Comparison of ENCODE assay signal across 19 cellular contexts in the genomic region with DNA sequence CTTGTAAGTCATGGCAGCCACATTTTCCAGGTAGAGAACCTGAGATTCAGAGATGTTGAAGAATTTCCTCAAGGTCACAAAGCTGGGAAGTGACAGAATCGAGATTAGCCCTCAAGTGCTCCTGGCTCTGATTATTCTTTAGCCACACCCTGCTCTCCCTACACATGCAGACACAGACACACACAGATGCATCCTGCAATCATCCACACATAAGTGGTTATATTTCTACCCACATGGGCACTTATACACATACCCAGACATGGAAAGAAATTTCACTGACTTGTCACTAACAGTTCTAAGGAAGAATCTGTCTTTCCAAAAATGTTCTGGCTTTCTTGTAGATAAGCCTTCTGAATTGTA. TPM values are rescaled to one million over a fixed set of nuclear protein-coding genes. Genes with fewer than 3 reads are reported as not detected.
DNase-seq lines count a peak whose midpoint lies in the region; ATAC-seq and TF ChIP-seq lines count a peak whose summit lies in the region.
"Had no signal": no experiment of that assay in that cellular context is flagged by ENCODE, and none has a peak within 500 bp of the region (broad histone marks: within the 10 kb centered on the region; RNA-seq: fewer than 3 reads in every experiment).

No MANE protein-coding gene starts in this region.

- H3K36me3 Mint-ChIP-seq in T-helper 17 cell (ENCODE audit: low read depth) (peaks cover 8% of the 10 kb centered on the region), endothelial cell (ENCODE audit: low read depth, unreplicated experiment) (no peaks in the 10 kb centered on the region)
- no peaks in the 10 kb centered on the region for H3K36me3 Mint-ChIP-seq in stimulated activated effector memory CD8-positive, alpha-beta T cell treated with anti-CD3 and anti-CD28 coated beads, Interleukin-12 subunit alpha, Interleukin-12 subunit beta, amount 100 ng/mL, for 72 hours
- H3K36me3 Mint-ChIP-seq: CD8-positive, alpha-beta T cell had no signal

- ATAC-seq in left ventricle myocardium superior (peak; percentile 52), T-helper 17 cell (no peak)
- no peak for ATAC-seq in stimulated activated effector memory CD8-positive, alpha-beta T cell treated with anti-CD3 and anti-CD28 coated beads, Interleukin-12 subunit alpha, Interleukin-12 subunit beta, amount 100 ng/mL, for 72 hours
- ATAC-seq: CD8-positive, alpha-beta T cell had no signal

- H3K4me3 Mint-ChIP-seq in T-helper 17 cell (no peak overlapping the region), endothelial cell (ENCODE audit: unreplicated experiment) (peak overlapping the region; percentile 4)
- H3K4me3 Mint-ChIP-seq in stimulated activated effector memory CD8-positive, alpha-beta T cell treated with anti-CD3 and anti-CD28 coated beads, Interleukin-12 subunit alpha, Interleukin-12 subunit beta, amount 100 ng/mL, for 72 hours = no peak overlapping the region
- H3K4me3 Mint-ChIP-seq: B cell; CD4-positive, alpha-beta T cell; CD8-positive, alpha-beta T cell had no signal

- peaks cover 53% of the 10 kb centered on the region for H3K27me3 Mint-ChIP-seq in T-helper 17 cell
- H3K27me3 Mint-ChIP-seq in endothelial cell (ENCODE audit: unreplicated experiment) = peaks cover 3% of the 10 kb centered on the region

- TF ChIP-seq CTCF in right atrium auricular region (IDR thresholded peaks at IDR 0.05) (no peak), endothelial cell (IDR thresholded peaks at IDR 0.05; ENCODE audit: unreplicated experiment) (no peak)

- no peak overlapping the region for H3K27ac ChIP-seq in right atrium auricular region
- H3K27ac ChIP-seq: BLaER1 treated with 17β-estradiol and CSF1 and Interleukin-3, amounts not matched to agents 10 nM and 100 nM; C4-2B had no signal

- H3K4me1 Mint-ChIP-seq in T-helper 17 cell = peaks cover 8% of the 10 kb centered on the region
- H3K4me1 Mint-ChIP-seq in endothelial cell (ENCODE audit: unreplicated experiment) = peaks cover 43% of the 10 kb centered on the region
- no peaks in the 10 kb centered on the region for H3K4me1 Mint-ChIP-seq in stimulated activated effector memory CD8-positive, alpha-beta T cell treated with anti-CD3 and anti-CD28 coated beads, Interleukin-12 subunit alpha, Interleukin-12 subunit beta, amount 100 ng/mL, for 72 hours
- H3K4me1 Mint-ChIP-seq: B cell had no signal

- peaks cover 0 to 8% of the 10 kb centered on the region in 2 donors for H3K4me1 ChIP-seq in right atrium auricular region
- H3K4me1 ChIP-seq: BLaER1 treated with 17β-estradiol and CSF1 and Interleukin-3, amounts not matched to agents 10 nM and 100 nM; Caco-2 had no signal

- DNase-seq in left ventricle myocardium superior (no peak), right atrium auricular region (ENCODE audit: low spot score) (no peak), T-helper 17 cell (no peak), endothelial cell (ENCODE audit: low spot score) (no peak), pons (ENCODE audit: low spot score) (no peak)
- DNase-seq in stimulated activated effector memory CD8-positive, alpha-beta T cell treated with anti-CD3 and anti-CD28 coated beads, Interleukin-12 subunit alpha, Interleukin-12 subunit beta, amount 100 ng/mL, for 72 hours (ENCODE audit: low spot score in 2 of 2) = no peak
- DNase-seq in stimulated activated naive CD4-positive, alpha-beta T cell treated with Interleukin-2 at 50 U/mL for 16 hours (lab: John Stamatoyannopoulos, UW) = no peak
- no peak for DNase-seq in stimulated activated CD4-positive, alpha-beta T cell treated with anti-CD3 and anti-CD28 coated beads, Interleukin-15, amount 100 ng/mL, for 24 hours
- DNase-seq: 8988T; AML-193; Caco-2; Calu3; CD4-positive, alpha-beta T cell; CD8-positive, alpha-beta T cell; DMS79 treated with DMSO at 0.1 percent for 48 hours; GF-D8 had no signal

- no peaks in the 10 kb centered on the region for H3K9me3 Mint-ChIP-seq in endothelial cell (ENCODE audit: unreplicated experiment)
- H3K9me3 Mint-ChIP-seq in stimulated activated effector memory CD8-positive, alpha-beta T cell treated with anti-CD3 and anti-CD28 coated beads, Interleukin-12 subunit alpha, Interleukin-12 subunit beta, amount 100 ng/mL, for 72 hours = no peaks in the 10 kb centered on the region
- H3K9me3 Mint-ChIP-seq: CD4-positive, alpha-beta T cell; CD8-positive, alpha-beta T cell had no signal

- intact Hi-C loops in left ventricle myocardium superior (cut with micrococcal nuclease) = no loop called here

- H3K36me3 ChIP-seq in right atrium auricular region = no peaks in the 10 kb centered on the region
- H3K36me3 ChIP-seq: BLaER1 treated with 17β-estradiol and CSF1 and Interleukin-3, amounts not matched to agents 10 nM and 100 nM had no signal

- H3K27me3 ChIP-seq in right atrium auricular region = no peaks in the 10 kb centered on the region
- H3K27me3 ChIP-seq: BLaER1 treated with 17β-estradiol and CSF1 and Interleukin-3, amounts not matched to agents 10 nM and 100 nM had no signal

- no peak overlapping the region for H3K4me3 ChIP-seq in right atrium auricular region
- H3K4me3 ChIP-seq: BLaER1 treated with 17β-estradiol and CSF1 and Interleukin-3, amounts not matched to agents 10 nM and 100 nM had no signal

- H3K27ac Mint-ChIP-seq in T-helper 17 cell (peak overlapping the region; percentile 37), endothelial cell (ENCODE audit: unreplicated experiment) (peak overlapping the region; percentile 78)
- H3K27ac Mint-ChIP-seq in stimulated activated effector memory CD8-positive, alpha-beta T cell treated with anti-CD3 and anti-CD28 coated beads, Interleukin-12 subunit alpha, Interleukin-12 subunit beta, amount 100 ng/mL, for 72 hours = peak overlapping the region; percentile 3
- H3K27ac Mint-ChIP-seq: B cell; CD4-positive, alpha-beta T cell; CD8-positive, alpha-beta T cell had no signal

- H3K9me3 ChIP-seq in right atrium auricular region (no peaks in the 10 kb centered on the region), T-helper 17 cell (ENCODE audit: control insufficient read depth, low read length, poor library complexity, severe bottlenecking) (no peaks in the 10 kb centered on the region)
- H3K9me3 ChIP-seq: BLaER1 treated with 17β-estradiol and CSF1 and Interleukin-3, amounts not matched to agents 10 nM and 100 nM; Caco-2 had no signal

RNA-seq across cellular contexts. Expression of a gene that starts 32.2 kb away (rescaled TPM):
- 10.9 TPM for total RNA-seq in left ventricle myocardium superior
- 10 to 100 TPM; 13.2 to 18.4 TPM for total RNA-seq in right atrium auricular region
- 10 to 100 TPM; 34.7 to 40.4 TPM for total RNA-seq in T-helper 17 cell
- 22.5 TPM for total RNA-seq in endothelial cell (ENCODE audit: unreplicated experiment)

Comparison
In these comparisons a context has a peak if more than half of its experiments do, and no peak if none do; other contexts are left out.
1. H3K27ac Mint-ChIP-seq: peak in every context shown above with its lines; median percentile 78 in endothelial cell; 37 in T-helper 17 cell; 3 in stimulated activated effector memory CD8-positive, alpha-beta T cell treated with anti-CD3 and anti-CD28 coated beads, Interleukin-12 subunit alpha, Interleukin-12 subunit beta, amount 100 ng/mL, for 72 hours.